In the genomic region with DNA sequence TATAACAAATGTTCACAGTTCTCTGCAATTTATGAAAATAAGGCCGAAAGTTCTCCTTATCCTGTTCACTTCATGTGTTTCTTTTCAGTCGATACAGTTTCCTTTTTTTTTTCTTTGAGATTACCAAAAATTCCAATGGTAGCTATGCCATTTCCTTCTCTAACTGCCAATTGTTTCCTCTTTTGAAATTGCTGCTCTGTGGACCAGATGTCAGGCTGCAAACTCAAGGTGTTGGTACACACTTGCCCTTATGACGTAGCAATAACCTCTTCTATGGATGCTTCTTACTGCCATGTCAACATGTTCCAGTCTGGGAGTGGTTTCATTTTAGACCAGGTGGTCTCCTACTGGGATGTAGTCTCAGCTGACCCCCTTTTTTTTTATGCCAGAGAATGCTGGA, we compare ENCODE assay signal across 27 cellular contexts. TPM values are rescaled to one million over a fixed set of nuclear protein-coding genes. Genes with fewer than 3 reads are reported as not detected.
A peak's percentile ranks its signal among the peaks of the same experiment; 100 is the strongest.
DNase-seq lines count a peak whose midpoint lies in the region; ATAC-seq lines count a peak whose summit lies in the region.
"Had no signal": no experiment of that assay in that cellular context is flagged by ENCODE, and none has a peak within 500 bp of the region (broad histone marks: within the 10 kb centered on the region; RNA-seq: fewer than 3 reads in every experiment).

No MANE protein-coding gene starts in this region.

- no peaks in the 10 kb centered on the region for H3K9me3 ChIP-seq in mesenchymal stem cell (ENCODE audit: control insufficient read depth, low read length)
- H3K9me3 ChIP-seq: left lung, right atrium auricular region, suprapubic skin had no signal

- peaks cover 0 to 6% of the 10 kb centered on the region in 2 experiments for H3K36me3 ChIP-seq in mesenchymal stem cell (ENCODE audit: control insufficient read depth in 1 of 2, insufficient read depth in 2 of 2, low read depth in 1 of 2, low read length in 2 of 2)
- H3K36me3 ChIP-seq: neural progenitor cell, suprapubic skin had no signal

- no peak overlapping the region for H3K14ac ChIP-seq in mesenchymal stem cell (ENCODE audit: low read length in 2 of 2)

- H3K23ac ChIP-seq in mesenchymal stem cell (ENCODE audit: low read length in 2 of 2), result no peak overlapping the region

- no peak overlapping the region for H3K18ac ChIP-seq in mesenchymal stem cell (ENCODE audit: low read depth in 1 of 2, low read length in 2 of 2)

- H3K4me1 ChIP-seq in mesenchymal stem cell (ENCODE audit: control insufficient read depth, insufficient read depth, low read depth, low read length), result peaks cover 1% of the 10 kb centered on the region
- H3K4me1 ChIP-seq: left lung, neural progenitor cell, parathyroid adenoma, right atrium auricular region, suprapubic skin had no signal

- H3K79me1 ChIP-seq in mesenchymal stem cell (replicated peaks; ENCODE audit: low read length, poor library complexity, severe bottlenecking), result no peaks in the 10 kb centered on the region

- H2AK5ac ChIP-seq in mesenchymal stem cell (ENCODE audit: low read length, severe bottlenecking), result no peak overlapping the region

- H2AFZ ChIP-seq in mesenchymal stem cell (ENCODE audit: low read depth, low read length), result no peak overlapping the region
- H2AFZ ChIP-seq: neural progenitor cell, parathyroid adenoma had no signal

- no peak overlapping the region for H3K27ac ChIP-seq in mesenchymal stem cell (ENCODE audit: low read length, poor library complexity, severe bottlenecking)
- H3K27ac ChIP-seq: left lung, neural progenitor cell, parathyroid adenoma, right atrium auricular region, SK-N-MC, suprapubic skin had no signal

- no peak overlapping the region for H2BK120ac ChIP-seq in mesenchymal stem cell (ENCODE audit: low read depth, low read length)

- ATAC-seq in GM21526 (IDR thresholded peaks at IDR 0.05; ENCODE audit: low FRiP score, unreplicated experiment), result no peak
- ATAC-seq: left lung, PC-3 had no signal

- DNase-seq in EL (peak; percentile 21), HS-5 (ENCODE audit: low read depth) (peak; percentile 50), dermis blood vessel endothelial cell (peak; percentile 74), mesenchymal stem cell (peak; percentile 10), occipital lobe (lab: John Stamatoyannopoulos, UW) (no peak), NCI-H510A treated with DMSO at 0.1 percent for 48 hours (lab: John Stamatoyannopoulos, UW) (no peak), NCI-H82 (lab: John Stamatoyannopoulos, UW) (no peak)
- DNase-seq: activated CD4-positive, alpha-beta memory T cell treated with anti-CD3 and anti-CD28 coated beads, Interleukin-2, amount 10 ng/mL, durations not matched to agents 7 days and 5 days; activated CD8-positive, alpha-beta memory T cell treated with anti-CD3 and anti-CD28 coated beads, Interleukin-2, amount 50 U/mL, for 4 hours; activated naive CD4-positive, alpha-beta T cell treated with anti-CD3 and anti-CD28 coated beads for 36 hours; CD4-positive, alpha-beta T cell; DMS79 treated with DMSO at 0.1 percent for 48 hours; hypothalamus; left lung; mesendoderm; NCI-H1694; NCI-H446; stimulated activated CD4-positive, alpha-beta T cell treated with anti-CD3 and anti-CD28 coated beads, Interleukin-1b, Interleukin-23, amount 100 ng/mL, for 48 hours; stimulated activated naive CD4-positive, alpha-beta T cell treated with Interleukin-2 at 50 U/mL for 16 hours; T-helper 1 cell had no signal

- H2BK15ac ChIP-seq in mesenchymal stem cell (ENCODE audit: low read depth, poor library complexity, severe bottlenecking), result no peak overlapping the region

- no peak overlapping the region for H3K4ac ChIP-seq in mesenchymal stem cell (ENCODE audit: low read depth in 1 of 2, low read length in 2 of 2)

- H3K27me3 ChIP-seq in mesenchymal stem cell (ENCODE audit: control insufficient read depth in 1 of 2, insufficient read depth in 1 of 2, low read length in 2 of 2), result no peaks in the 10 kb centered on the region
- H3K27me3 ChIP-seq: left lung, neural progenitor cell, right atrium auricular region, suprapubic skin had no signal

- H3K9ac ChIP-seq in mesenchymal stem cell (ENCODE audit: low read length), result no peak overlapping the region
- H3K9ac ChIP-seq: neural progenitor cell, parathyroid adenoma had no signal

- H4K91ac ChIP-seq in mesenchymal stem cell (ENCODE audit: low read length), result no peak overlapping the region

- H3K4me3 ChIP-seq in mesenchymal stem cell (ENCODE audit: insufficient read depth in 1 of 2, low read depth in 1 of 2, low read length in 2 of 2), result no peak overlapping the region
- H3K4me3 ChIP-seq: left lung, neural progenitor cell, right atrium auricular region, SK-N-MC, suprapubic skin had no signal

- WGBS in mesenchymal stem cell, result 71% methylated on average over 3 of the region's 3 CpGs

- no peak overlapping the region for H3K4me2 ChIP-seq in mesenchymal stem cell (ENCODE audit: low read length, poor library complexity, severe bottlenecking)
- H3K4me2 ChIP-seq: neural progenitor cell had no signal

- no peak overlapping the region for H4K8ac ChIP-seq in mesenchymal stem cell (ENCODE audit: low read length)

- H2BK5ac ChIP-seq in mesenchymal stem cell (ENCODE audit: low read depth, low read length, poor library complexity, severe bottlenecking), result no peak overlapping the region

- no peak overlapping the region for H2BK12ac ChIP-seq in mesenchymal stem cell (ENCODE audit: low read length in 2 of 2)

RNA-seq across cellular contexts. Expression of a gene that starts 52.9 kb away (rescaled TPM):
- total RNA-seq in dermis blood vessel endothelial cell (23.3 and 23.8 TPM in 2 replicates), occipital lobe (93.4 TPM)
- 11.0 TPM for polyA plus RNA-seq in mesenchymal stem cell (2013, experiment 1 of 2)
- polyA plus RNA-seq in mesenchymal stem cell (2013, experiment 2 of 2), result 10.2 TPM

Comparison
In these comparisons a context has a peak if more than half of its experiments do, and no peak if none do; other contexts are left out.
1. DNase-seq: peak in EL (single experiment), HS-5 (single experiment), dermis blood vessel endothelial cell (single experiment) and mesenchymal stem cell (single experiment); none in occipital lobe (single experiment), NCI-H510A treated with DMSO at 0.1 percent for 48 hours (single experiment) and NCI-H82 (single experiment).